In genomic region chr6:37259191-37259590, GRCh38 we compare ENCODE assay signal across 9 cellular contexts. TPM values are rescaled to one million over a fixed set of nuclear protein-coding genes. Genes with fewer than 3 reads are reported as not detected.
DNase-seq lines count a peak whose midpoint lies in the region; ATAC-seq, FAIRE-seq and TF ChIP-seq lines count a peak whose summit lies in the region.
"Had no signal": no experiment of that assay in that cellular context is flagged by ENCODE, and none has a peak within 500 bp of the region (broad histone marks: within the 10 kb centered on the region; RNA-seq: fewer than 3 reads in every experiment).

No MANE protein-coding gene starts in this region.

- dilution Hi-C loops in keratinocyte (cut with MboI; ENCODE audit: extremely low pct_ligation_motif_present, low sequenced_read_pairs) = no loop called here

- peak overlapping the region; percentile 93 for H3K4me3 ChIP-seq in ACC112 (ENCODE audit: low read depth, low read length)
- peak overlapping the region; percentile 99 for H3K4me3 ChIP-seq in HFF-Myc (replicated peaks; ENCODE audit: low read depth, low read length)
- peak overlapping the region in 2 of 3 experiments; percentile 79 to 96 for H3K4me3 ChIP-seq in keratinocyte (ENCODE audit: control insufficient read depth in 2 of 3, extremely low read depth in 1 of 3, insufficient read depth in 2 of 3, low read depth in 1 of 3, low read length in 3 of 3)

- peaks cover 48% of the 10 kb centered on the region for H3K79me2 ChIP-seq in ACC112 (ENCODE audit: control insufficient read depth, insufficient read depth, low read length, unreplicated experiment)
- H3K79me2 ChIP-seq in keratinocyte (ENCODE audit: control insufficient read depth, insufficient read depth, low read length) = peaks cover 54% of the 10 kb centered on the region

- intact Hi-C loops in posterior cingulate gyrus (cut with DNase I) = no loop called here

- peak overlapping the region; percentile 93 for H3K4me2 ChIP-seq in keratinocyte (ENCODE audit: control insufficient read depth, extremely low read depth, insufficient read depth, low read depth, low read length)

- H3K36me3 Mint-ChIP-seq in activated CD8-positive, alpha-beta T cell treated with anti-CD3 and anti-CD28 coated beads, Interleukin-2, amount 10 ng/mL, durations not matched to agents 7 days and 5 days (ENCODE audit: low read depth) = peaks cover 21% of the 10 kb centered on the region

- H3K4me1 Mint-ChIP-seq in activated CD8-positive, alpha-beta T cell treated with anti-CD3 and anti-CD28 coated beads, Interleukin-2, amount 10 ng/mL, durations not matched to agents 7 days and 5 days (ENCODE audit: low read depth) = peaks cover 51% of the 10 kb centered on the region

- FAIRE-seq in keratinocyte (lab: Jason Lieb, UNC) = no peak
- FAIRE-seq: colon had no signal

- H3K9me3 Mint-ChIP-seq in activated CD8-positive, alpha-beta T cell treated with anti-CD3 and anti-CD28 coated beads, Interleukin-2, amount 10 ng/mL, durations not matched to agents 7 days and 5 days (ENCODE audit: insufficient read depth) = no peaks in the 10 kb centered on the region

- H3K9me1 ChIP-seq in keratinocyte (ENCODE audit: control insufficient read depth, extremely low read depth, insufficient read depth, low read length) = peaks cover 3% of the 10 kb centered on the region

- POLR2A ChIA-PET in activated CD8-positive, alpha-beta T cell treated with anti-CD3 and anti-CD28 coated beads, Interleukin-2, amount 10 ng/mL, durations not matched to agents 7 days and 5 days (lab: Charles Lee) = interaction anchor here (0.7 to 2.6 kb wide), 5 partner anchors 11 to 209 kb away, joined by 3 to 13 read pairs (median 4); no protein-coding TSS in a partner anchor

- no peaks in the 10 kb centered on the region for H3K36me3 ChIP-seq in ACC112 (ENCODE audit: insufficient read depth, low read length)
- H3K36me3 ChIP-seq in keratinocyte (ENCODE audit: control insufficient read depth in 2 of 2, extremely low read depth in 1 of 2, insufficient read depth in 2 of 2, low read length in 2 of 2) = peaks cover 0 to 4% of the 10 kb centered on the region in 2 experiments

- H3K4me1 ChIP-seq in ACC112 (ENCODE audit: control insufficient read depth, insufficient read depth, low read length, unreplicated experiment) (peaks cover 17% of the 10 kb centered on the region), keratinocyte (ENCODE audit: control insufficient read depth, extremely low read depth, insufficient read depth, low read length) (peaks cover 25% of the 10 kb centered on the region)

- no peak for ATAC-seq in activated CD8-positive, alpha-beta T cell treated with anti-CD3 and anti-CD28 coated beads, Interleukin-2, amount 10 ng/mL, durations not matched to agents 7 days and 5 days
- no peak for ATAC-seq in HG02840 (IDR thresholded peaks at IDR 0.05; ENCODE audit: low FRiP score, unreplicated experiment)

- no peaks in the 10 kb centered on the region for H4K20me1 ChIP-seq in keratinocyte (ENCODE audit: control insufficient read depth, extremely low read depth, insufficient read depth, low read length)

- peak overlapping the region; percentile 93 for H3K4me3 Mint-ChIP-seq in activated CD8-positive, alpha-beta T cell treated with anti-CD3 and anti-CD28 coated beads, Interleukin-2, amount 10 ng/mL, durations not matched to agents 7 days and 5 days

- peak overlapping the region; percentile 86 for H3K27ac Mint-ChIP-seq in activated CD8-positive, alpha-beta T cell treated with anti-CD3 and anti-CD28 coated beads, Interleukin-2, amount 10 ng/mL, durations not matched to agents 7 days and 5 days

- H3K9me3 ChIP-seq in keratinocyte (ENCODE audit: control insufficient read depth, low read depth, low read length) = no peaks in the 10 kb centered on the region

- peak overlapping the region; percentile 98 for H3K9ac ChIP-seq in keratinocyte (ENCODE audit: control insufficient read depth, extremely low read depth, insufficient read depth, low read length)

- CTCF ChIA-PET in activated CD8-positive, alpha-beta T cell treated with anti-CD3 and anti-CD28 coated beads, Interleukin-2, amount 10 ng/mL, durations not matched to agents 7 days and 5 days (lab: Charles Lee) = interaction anchor here (0.7 to 1.6 kb wide), 6 partner anchors 14 to 494 kb away, joined by 3 to 5 read pairs (median 3); no protein-coding TSS in a partner anchor

- DNase-seq in HFF-Myc (ENCODE audit: extremely low read depth, low read depth) (no peak), keratinocyte (ENCODE audit: low read depth, low spot score) (no peak), NCI-H146 treated with DMSO at 0.1 percent for 48 hours (lab: John Stamatoyannopoulos, UW; ENCODE audit: unreplicated experiment) (no peak), posterior cingulate gyrus (no peak)
- DNase-seq in activated CD8-positive, alpha-beta T cell treated with anti-CD3 and anti-CD28 coated beads, Interleukin-2, amount 10 ng/mL, durations not matched to agents 7 days and 5 days = no peak
- no peak for DNase-seq in stimulated activated CD4-positive, alpha-beta T cell treated with anti-CD3 and anti-CD28 coated beads, Interleukin-1b, Interleukin-23, amount 100 ng/mL, for 48 hours

- no peaks in the 10 kb centered on the region for H3K27me3 ChIP-seq in ACC112 (ENCODE audit: insufficient read depth, low read length)
- no peaks in the 10 kb centered on the region for H3K27me3 ChIP-seq in keratinocyte (ENCODE audit: control insufficient read depth, extremely low read depth, insufficient read depth, low read length)

- no peaks in the 10 kb centered on the region for H3K27me3 Mint-ChIP-seq in activated CD8-positive, alpha-beta T cell treated with anti-CD3 and anti-CD28 coated beads, Interleukin-2, amount 10 ng/mL, durations not matched to agents 7 days and 5 days (ENCODE audit: low read depth)

- TF ChIP-seq CTCF in HFF-Myc (IDR thresholded peaks at IDR 0.05; ENCODE audit: low read depth, low read length, missing control alignments) = no peak
- TF ChIP-seq CTCF in keratinocyte (optimal IDR thresholded peaks at IDR 0.05 in 1 of 3, IDR thresholded peaks at IDR 0.05 in 1 of 3, conservative IDR thresholded peaks at IDR 0.05 in 1 of 3; ENCODE audit: extremely low read depth in 1 of 3, insufficient read depth in 2 of 3, low read length in 3 of 3) = no peak

- no peak overlapping the region for H2AFZ ChIP-seq in ACC112 (ENCODE audit: low read length, unreplicated experiment)
- H2AFZ ChIP-seq in keratinocyte (ENCODE audit: control insufficient read depth, low read length) = no peak overlapping the region

- H3K27ac ChIP-seq in ACC112 (ENCODE audit: low read depth, low read length) (peak overlapping the region; percentile 82), keratinocyte (ENCODE audit: control insufficient read depth, insufficient read depth, low read length) (peak overlapping the region; percentile 97)

RNA-seq across cellular contexts. Expression of gene TMEM217, which starts 1.2 kb away (rescaled TPM):
- 1 to 10 TPM; 3.1 to 3.2 TPM for total RNA-seq in activated CD8-positive, alpha-beta T cell treated with anti-CD3 and anti-CD28 coated beads, Interleukin-2, amount 10 ng/mL, durations not matched to agents 7 days and 5 days
- polyA plus RNA-seq in keratinocyte = 0.44 to 0.85 TPM (median 0.80 TPM) in 3 replicates
- 9.2 TPM for polyA plus RNA-seq in keratinocyte (2011; ENCODE audit: low read depth)
- polyA plus RNA-seq in keratinocyte (2011; cell fraction: cytosol; rRNA removed) = 0.57 and 1.1 TPM in 2 replicates
- polyA plus RNA-seq in keratinocyte (2011; cell fraction: nucleus; rRNA removed) = 2.0 and 2.9 TPM in 2 replicates
- 0.37 and 4.8 TPM in 2 replicates for polyA plus RNA-seq in keratinocyte (2012; ENCODE audit: low replicate concordance)
- 0.36 to 0.63 TPM (median 0.38 TPM) in 3 replicates for polyA minus RNA-seq in keratinocyte
- polyA minus RNA-seq in keratinocyte (2011; cell fraction: cytosol; rRNA and poly(A)+ RNA removed) = 2.7 TPM
- 2.5 and 2.6 TPM in 2 replicates for polyA minus RNA-seq in keratinocyte (2011; cell fraction: nucleus; rRNA and poly(A)+ RNA removed)

RNA-seq across cellular contexts. Expression of gene TBC1D22B, which starts 1.6 kb away (rescaled TPM):
- 10 to 100 TPM; 15.4 TPM for total RNA-seq in activated CD8-positive, alpha-beta T cell treated with anti-CD3 and anti-CD28 coated beads, Interleukin-2, amount 10 ng/mL, durations not matched to agents 7 days and 5 days
- polyA plus RNA-seq in keratinocyte = 5.3 to 7.3 TPM (median 5.9 TPM) in 3 replicates
- polyA plus RNA-seq in keratinocyte (2011; ENCODE audit: low read depth) = 6.8 TPM
- polyA plus RNA-seq in keratinocyte (2011; cell fraction: cytosol; rRNA removed) = 7.3 TPM in 2 replicates
- polyA plus RNA-seq in keratinocyte (2011; cell fraction: nucleus; rRNA removed) = 8.6 and 9.5 TPM in 2 replicates
- polyA plus RNA-seq in keratinocyte (2012; ENCODE audit: low replicate concordance) = 6.6 and 10.7 TPM in 2 replicates
- 5.0 to 6.8 TPM (median 5.0 TPM) in 3 replicates for polyA minus RNA-seq in keratinocyte
- 3.1 TPM for polyA minus RNA-seq in keratinocyte (2011; cell fraction: cytosol; rRNA and poly(A)+ RNA removed)
- polyA minus RNA-seq in keratinocyte (2011; cell fraction: nucleus; rRNA and poly(A)+ RNA removed) = 4.9 and 6.2 TPM in 2 replicates
